8 cellular contexts compared by ENCODE assay signal in genomic region chrX:19344661-19345060, GRCh38. TPM values are rescaled to one million over a fixed set of nuclear protein-coding genes. Genes with fewer than 3 reads are reported as not detected.
DNase-seq lines count a peak whose midpoint lies in the region; ATAC-seq, FAIRE-seq and TF ChIP-seq lines count a peak whose summit lies in the region.

No MANE protein-coding gene starts in this region.

- CTCF ChIA-PET in GM12878 (lab: Yijun Ruan, JAX): no interaction called here

- TF ChIP-seq CTCF in right atrium auricular region (IDR thresholded peaks at IDR 0.05) (no peak), GM12878 (IDR thresholded peaks at IDR 0.05 in 2 of 3, conservative IDR thresholded peaks at IDR 0.05 in 1 of 3; ENCODE audit: control insufficient read depth in 2 of 3, extremely low read depth in 1 of 3, insufficient read depth in 1 of 3, low read depth in 3 of 3, low read length in 3 of 3) (no peak)

- no peak overlapping the region for H2BK15ac ChIP-seq in mesendoderm (replicated peaks; ENCODE audit: low read depth)

- RAD21 ChIA-PET in GM12878 (lab: Charles Lee; ENCODE audit: unreplicated experiment): interaction anchor here (0.6 kb wide), 1 partner anchor 361 kb away, joined by 3 read pairs; the partner anchor contains the start of gene PHKA2

- H2BK120ac ChIP-seq in mesendoderm (ENCODE audit: low read depth, low read length): no peak overlapping the region

- SMC1A ChIA-PET in GM12878 (lab: Charles Lee; ENCODE audit: uncharacterized antibody, unreplicated experiment): no interaction called here

- BruUV-seq in GM12878 (replicated peaks; lab: Mats Ljungman, UMichigan): TSS peak; percentile 62

- H2BK5ac ChIP-seq in mesendoderm (ENCODE audit: low read length): no peak overlapping the region

- WGBS in GM12878 (ENCODE audit: insufficient coverage, insufficient replicate concordance, low lambda C conversion rate, missing lambda C conversion rate): 20% methylated on average over 10 of the region's 10 CpGs
- no CpG with 5 or more reads among the region's 10 CpGs for WGBS in mesendoderm (ENCODE audit: extremely low coverage, insufficient coverage, low lambda C conversion rate)

- H3K79me2 ChIP-seq in GM12878 (ENCODE audit: control insufficient read depth, insufficient read depth, low read length) (peaks cover 25% of the 10 kb centered on the region), mesendoderm (ENCODE audit: control insufficient read depth, insufficient read depth, low read length) (peaks cover 18% of the 10 kb centered on the region)

- no peak for TF ChIP-seq EP300 in GM12878 (IDR thresholded peaks at IDR 0.05; ENCODE audit: borderline replicate concordance in 1 of 2, control insufficient read depth in 1 of 2, low read depth in 2 of 2, low read length in 2 of 2)

- H3K4me1 ChIP-seq in right atrium auricular region: peaks cover 0 to 10% of the 10 kb centered on the region in 2 donors
- no peaks in the 10 kb centered on the region for H3K4me1 ChIP-seq in GM12878 (ENCODE audit: control insufficient read depth, insufficient read depth, low read length)
- no peaks in the 10 kb centered on the region for H3K4me1 ChIP-seq in mesendoderm (ENCODE audit: control insufficient read depth, low read depth, low read length)

- ATAC-seq in GM12878 (no peak), GM21528 (IDR thresholded peaks at IDR 0.05; ENCODE audit: low FRiP score, unreplicated experiment) (no peak)

- no peak overlapping the region for H2AFZ ChIP-seq in GM12878 (ENCODE audit: control insufficient read depth, low read depth, low read length)

- no peak overlapping the region for H3K23ac ChIP-seq in mesendoderm (ENCODE audit: low read length)

- H3K56ac ChIP-seq in mesendoderm (ENCODE audit: low read length): no peak overlapping the region

- H3K27ac ChIP-seq in right atrium auricular region (peak overlapping the region in 1 of 2 donors; percentile 94), GM12878 (ENCODE audit: control insufficient read depth, insufficient read depth) (no peak overlapping the region), mesendoderm (ENCODE audit: low read depth, low read length) (no peak overlapping the region)

- no peak overlapping the region for H2AK5ac ChIP-seq in mesendoderm (ENCODE audit: low read length)

- H3K9me3 ChIP-seq in right atrium auricular region: no peaks in the 10 kb centered on the region
- H3K9me3 ChIP-seq in GM12878 (replicated peaks; ENCODE audit: control insufficient read depth, insufficient read depth, low read length): no peaks in the 10 kb centered on the region

- no peak for DNase-seq in right atrium auricular region (ENCODE audit: low spot score)
- no peak for DNase-seq in cardiac septum (ENCODE audit: low spot score)
- no peak for DNase-seq in GM12878 (ENCODE audit: low read depth, low spot score)
- no peak for DNase-seq in mesendoderm
- DNase-seq in activated CD8-positive, alpha-beta memory T cell treated with anti-CD3 and anti-CD28 coated beads, Interleukin-2, amount 50 U/mL, for 4 hours: no peak
- no peak for DNase-seq in activated effector memory CD4-positive, alpha-beta T cell treated with anti-CD3 and anti-CD28 coated beads, Interleukin-2, amount 50 U/mL, for 16 hours
- DNase-seq in NCI-H345 treated with DMSO at 0.1 percent for 48 hours (lab: John Stamatoyannopoulos, UW; ENCODE audit: unreplicated experiment): no peak

- no peak for TF ChIP-seq RAD21 in GM12878 (IDR thresholded peaks at IDR 0.05; ENCODE audit: insufficient read depth, low read depth, low read length)

- no peaks in the 10 kb centered on the region for H3K36me3 ChIP-seq in right atrium auricular region
- H3K36me3 ChIP-seq in GM12878 (ENCODE audit: control insufficient read depth in 2 of 2, insufficient read depth in 2 of 2, low read length in 1 of 2): no peaks in the 10 kb centered on the region
- H3K36me3 ChIP-seq in mesendoderm (ENCODE audit: control insufficient read depth, insufficient read depth, low read length): no peaks in the 10 kb centered on the region

- no peak overlapping the region for H3K4ac ChIP-seq in mesendoderm (ENCODE audit: low read depth, low read length)

- H3K18ac ChIP-seq in mesendoderm (ENCODE audit: low read length): no peak overlapping the region

- POLR2A ChIA-PET in GM12878 (lab: Charles Lee): interaction anchor here (0.6 to 0.7 kb wide), 2 partner anchors 12 to 268 kb away, joined by 3 to 4 read pairs; no protein-coding TSS in a partner anchor

- in situ Hi-C loops in GM12878 (cut with MboI): loop anchor here (10.0 kb wide), 1 partner anchor 670 kb away; the partner anchor contains the start of gene RS1

- H3K9ac ChIP-seq in GM12878 (ENCODE audit: control insufficient read depth, insufficient read depth, low read length) (peak overlapping the region; percentile 58), mesendoderm (ENCODE audit: low read length) (peak overlapping the region; percentile 29)

- H3K4me3 ChIP-seq in right atrium auricular region: peak overlapping the region; percentile 67 to 78
- H3K4me3 ChIP-seq in GM12878: peak overlapping the region; percentile 73; the same call in 1 of the 2 replicates
- H3K4me3 ChIP-seq in mesendoderm (ENCODE audit: low read length): no peak overlapping the region

- intact Hi-C loops in cardiac septum (cut with DNase I): no loop called here
- intact Hi-C loops in GM12878 (cut with micrococcal nuclease; ENCODE audit: unreplicated experiment): loop anchor here (10.0 kb wide), 1 partner anchor 540 kb away; the partner anchor contains the start of gene SH3KBP1

- no peaks in the 10 kb centered on the region for H3K79me1 ChIP-seq in mesendoderm (ENCODE audit: low read length)

- H4K5ac ChIP-seq in mesendoderm (ENCODE audit: low read length): no peak overlapping the region

- H4K8ac ChIP-seq in mesendoderm (ENCODE audit: low read depth, low read length): no peak overlapping the region

- no peak for FAIRE-seq in GM12878 (lab: Jason Lieb, UNC)

- no peaks in the 10 kb centered on the region for H4K20me1 ChIP-seq in GM12878 (ENCODE audit: control insufficient read depth, insufficient read depth)

- no peaks in the 10 kb centered on the region for H3K27me3 ChIP-seq in right atrium auricular region
- no peaks in the 10 kb centered on the region for H3K27me3 ChIP-seq in GM12878 (replicated peaks in 1 of 2; ENCODE audit: control insufficient read depth in 2 of 2, insufficient read depth in 2 of 2, low read length in 1 of 2)
- H3K27me3 ChIP-seq in mesendoderm (ENCODE audit: insufficient read depth, low read length, poor library complexity): no peaks in the 10 kb centered on the region

- no peak for TF ChIP-seq POLR2A in GM12878 (IDR thresholded peaks at IDR 0.05; ENCODE audit: low read depth, low read length)

- H3K4me2 ChIP-seq in GM12878 (ENCODE audit: control insufficient read depth, insufficient read depth) (peak overlapping the region; percentile 49), mesendoderm (ENCODE audit: low read length) (peak overlapping the region; percentile 46)

TF ChIP-seq in GM12878, 131 proteins besides CTCF, POLR2A, EP300 and RAD21:
- TF ChIP-seq ZNF622 (IDR thresholded peaks at IDR 0.05): no peak
- no peak for TF ChIP-seq ZNF24 (IDR thresholded peaks at IDR 0.05)
- no peak for TF ChIP-seq SMC3 (IDR thresholded peaks at IDR 0.05; ENCODE audit: borderline replicate concordance, low read length)
- no peak for TF ChIP-seq SUPT20H (IDR thresholded peaks at IDR 0.05; ENCODE audit: borderline replicate concordance, control insufficient read depth, low read depth, low read length)
- TF ChIP-seq IRF3 (IDR thresholded peaks at IDR 0.05): no peak
- TF ChIP-seq ZNF274 (IDR thresholded peaks at IDR 0.05; ENCODE audit: insufficient read depth, insufficient read length): no peak
- no peak for TF ChIP-seq POLR2AphosphoS2 (IDR thresholded peaks at IDR 0.05; ENCODE audit: low read depth, low read length)
- no peak for TF ChIP-seq RUNX3 (IDR thresholded peaks at IDR 0.05; ENCODE audit: low read length)
- no peak for TF ChIP-seq YY1 (IDR thresholded peaks at IDR 0.05; ENCODE audit: low read depth, low read length)
- TF ChIP-seq MTA2 (IDR thresholded peaks at IDR 0.05; ENCODE audit: low read depth): no peak
- TF ChIP-seq CBX3 (IDR thresholded peaks at IDR 0.05; ENCODE audit: borderline replicate concordance, low read depth): no peak
TF ChIP-seq in GM12878: peak in this region for 0.

RNA-seq across cellular contexts. Expression of gene PDHA1, which starts 0.9 kb away (rescaled TPM):
- total RNA-seq in right atrium auricular region: 100 to 1,000 TPM; 149 to 194 TPM
- total RNA-seq in cardiac septum: 898 TPM
- 93.2 and 94.5 TPM in 2 replicates for total RNA-seq in GM12878 (2013; cell fraction: nucleolus; rRNA removed)
- 175 and 223 TPM in 2 replicates for total RNA-seq in GM12878 (2014; rRNA removed)
- total RNA-seq in GM12878 (2014; rRNA removed; fragmentation: Illumina TruSeq; extraction: Trizol): 171 and 176 TPM in 2 replicates
- 217 and 232 TPM in 2 replicates for total RNA-seq in GM12878 (2021)
- polyA plus RNA-seq in GM12878 (2011; ENCODE audit: low read depth): 81.9 TPM
- 351 and 360 TPM in 2 replicates for polyA plus RNA-seq in GM12878 (2011; rRNA removed)
- 181 and 218 TPM in 2 replicates for polyA plus RNA-seq in GM12878 (2011; cell fraction: cytosol; rRNA removed)
- polyA plus RNA-seq in GM12878 (2011; cell fraction: nucleus; rRNA removed): 194 and 229 TPM in 2 replicates
- 113 and 138 TPM in 2 replicates for polyA plus RNA-seq in GM12878 (2012)
- polyA plus RNA-seq in GM12878 (2014; fragmentation: Illumina TruSeq; extraction: Trizol): 219 and 254 TPM in 2 replicates
- 100 to 1,000 TPM; 233 to 340 TPM for polyA plus RNA-seq in GM12878 (2014; fragmentation: Nextera tagmentation; extraction: Ambion mirVana)
- polyA plus RNA-seq in GM12878 (2014; rRNA removed): 262 and 307 TPM in 2 replicates
- polyA plus RNA-seq in GM12878 (2016; fragmentation: Nextera tagmentation; extraction: Ambion mirVana): 100 to 1,000 TPM; 351 to 370 TPM
- 146 and 175 TPM in 2 replicates for polyA minus RNA-seq in GM12878 (2011; rRNA and poly(A)+ RNA removed)
- polyA minus RNA-seq in GM12878 (2011; cell fraction: cytosol; rRNA and poly(A)+ RNA removed): 50.3 and 62.8 TPM in 2 replicates
- polyA minus RNA-seq in GM12878 (2011; cell fraction: nucleus; rRNA and poly(A)+ RNA removed): 13.9 and 22.1 TPM in 2 replicates
- 73.2 TPM for polyA plus RNA-seq in mesendoderm (2013, experiment 1 of 2)
- polyA plus RNA-seq in mesendoderm (2013, experiment 2 of 2): 83.2 TPM
